Comparison of ENCODE assay signal across 1 cellular context in genomic region chr15:35545316-35545824, GRCh38.
A peak's percentile ranks its signal among the peaks of the same experiment; 100 is the strongest.
TF ChIP-seq lines count a peak whose summit lies in the region.

No MANE protein-coding gene starts in this region.

TF ChIP-seq in K562, 482 proteins besides CTCF, POLR2A, EP300 and RAD21 (continued from another document):
- TF ChIP-seq ZBTB40 (IDR thresholded peaks at IDR 0.05) (peak; percentile 76; the same call in 1 of the 2 replicates), ZBTB40 (CRISPR knock-in tag; IDR thresholded peaks at IDR 0.05) (no peak), VEZF1 (CRISPR knock-in tag; IDR thresholded peaks at IDR 0.05) (peak; percentile 61), ATF1 (CRISPR knock-in tag; IDR thresholded peaks at IDR 0.05) (no peak), ATF1 (tag; IDR thresholded peaks at IDR 0.05) (no peak), ETV1 (tag; conservative IDR thresholded peaks at IDR 0.05; ENCODE audit: low read depth) (0 out of 2 replicates have a peak, but pooled peaks have one; percentile 31), MLLT1 (IDR thresholded peaks at IDR 0.05) (peak in 1 of 2 experiments; percentile 46; a peak in 1 of 4 replicates), OTX1 (CRISPR knock-in tag; IDR thresholded peaks at IDR 0.05) (no peak), NBN (IDR thresholded peaks at IDR 0.05; ENCODE audit: low read depth) (peak; percentile 70; the same call in 1 of the 2 replicates), FOXJ3 (CRISPR knock-in tag; IDR thresholded peaks at IDR 0.05) (no peak), ZNF695 (CRISPR knock-in tag; IDR thresholded peaks at IDR 0.05) (no peak)
